In the genomic region with DNA sequence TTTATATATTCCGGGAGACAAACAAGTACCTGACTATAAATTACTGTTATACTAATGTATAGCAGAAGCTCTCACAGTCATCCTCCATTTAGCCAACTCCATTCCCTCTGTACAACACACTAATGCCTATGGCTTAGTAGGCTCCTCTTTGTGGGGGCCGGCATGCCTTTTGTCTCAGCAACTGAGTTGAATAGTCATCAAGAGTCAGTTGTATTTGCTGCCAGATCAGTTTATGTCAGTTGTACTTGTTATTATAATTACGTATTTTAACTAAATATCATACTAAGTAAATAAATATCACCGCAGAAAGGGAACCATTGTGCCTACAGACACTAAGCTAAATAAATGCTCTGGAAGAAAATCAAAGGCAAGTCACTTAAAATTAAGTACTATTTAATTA, we compare ENCODE assay signal across 27 cellular contexts.
"Had no signal": no experiment of that assay in that cellular context is flagged by ENCODE, and none has a peak within 500 bp of the region (broad histone marks: within the 10 kb centered on the region; RNA-seq: fewer than 3 reads in every experiment).

No MANE protein-coding gene starts in this region.

- H3K27me3 Mint-ChIP-seq: activated CD4-positive, alpha-beta T cell treated with anti-CD3 and anti-CD28 coated beads, Interleukin-2, amount 10 ng/mL, durations not matched to agents 24 days and 14 days; activated CD8-positive, alpha-beta T cell treated with anti-CD3 and anti-CD28 coated beads for 36 hours; activated naive CD8-positive, alpha-beta T cell treated with anti-CD3 and anti-CD28 coated beads for 36 hours; activated T-helper 17 cell treated with anti-CD3 and anti-CD28 coated beads, Interleukin-2, amount 50 U/mL, for 72 hours; central memory CD8-positive, alpha-beta T cell had no signal

- H3K4me1 Mint-ChIP-seq: activated CD4-positive, alpha-beta T cell treated with anti-CD3 and anti-CD28 coated beads, Interleukin-2, amount 10 ng/mL, durations not matched to agents 24 days and 14 days; activated T-helper 17 cell treated with anti-CD3 and anti-CD28 coated beads, Interleukin-2, amount 50 U/mL, for 72 hours; central memory CD8-positive, alpha-beta T cell had no signal

- H3K9me3 Mint-ChIP-seq: activated CD4-positive, alpha-beta T cell treated with anti-CD3 and anti-CD28 coated beads, Interleukin-2, amount 10 ng/mL, durations not matched to agents 24 days and 14 days; activated CD8-positive, alpha-beta T cell treated with anti-CD3 and anti-CD28 coated beads for 36 hours; activated naive CD8-positive, alpha-beta T cell treated with anti-CD3 and anti-CD28 coated beads for 36 hours; activated T-cell treated with anti-CD3 and anti-CD28 coated beads, Interleukin-2, amount 50 U/mL, for 72 hours; activated T-helper 17 cell treated with anti-CD3 and anti-CD28 coated beads, Interleukin-2, amount 50 U/mL, for 72 hours; central memory CD8-positive, alpha-beta T cell had no signal

- ATAC-seq: activated CD8-positive, alpha-beta T cell treated with anti-CD3 and anti-CD28 coated beads for 36 hours; activated T-cell treated with anti-CD3 and anti-CD28 coated beads, Interleukin-2, amount 50 U/mL, for 72 hours; activated T-helper 17 cell treated with anti-CD3 and anti-CD28 coated beads, Interleukin-2, amount 50 U/mL, for 72 hours; K562; Panc1 had no signal

- DNase-seq: activated CD4-positive, alpha-beta T cell treated with anti-CD3 and anti-CD28 coated beads for 1 hour; activated CD4-positive, alpha-beta T cell treated with anti-CD3 and anti-CD28 coated beads, Interleukin-2, amount 10 ng/mL, durations not matched to agents 24 days and 14 days; activated CD4-positive, alpha-beta T cell treated with anti-CD3 and anti-CD28 coated beads, Interleukin-2, amount 50 U/mL, for 4 hours; activated CD4-positive, CD25-positive, alpha-beta regulatory T cell; activated CD8-positive, alpha-beta T cell treated with anti-CD3 and anti-CD28 coated beads for 36 hours; activated effector memory CD4-positive, alpha-beta T cell treated with anti-CD3 and anti-CD28 coated beads, Interleukin-2, amount 50 U/mL, for 16 hours; activated naive CD4-positive, alpha-beta T cell; activated naive CD4-positive, alpha-beta T cell treated with anti-CD3 and anti-CD28 coated beads, Interleukin-2, amount 50 U/mL, for 16 hours; activated naive CD8-positive, alpha-beta T cell treated with anti-CD3 and anti-CD28 coated beads for 36 hours; activated T-cell treated with anti-CD3 and anti-CD28 coated beads, Interleukin-2, amount 50 U/mL, for 1 hour; activated T-cell treated with anti-CD3 and anti-CD28 coated beads, Interleukin-2, amount 50 U/mL, for 72 hours; amygdala; NCI-H1694; NCI-H1930; NCI-H2081 treated with DMSO at 0.1 percent for 48 hours; NCI-H2171; NCI-H510A; NCI-H526; NCI-H774; SHP77; SJCRH30; T1000; WERI-Rb-1 had no signal

- H3K4me3 Mint-ChIP-seq: activated CD4-positive, alpha-beta T cell treated with anti-CD3 and anti-CD28 coated beads, Interleukin-2, amount 10 ng/mL, durations not matched to agents 24 days and 14 days; activated CD8-positive, alpha-beta T cell treated with anti-CD3 and anti-CD28 coated beads for 36 hours; activated naive CD8-positive, alpha-beta T cell treated with anti-CD3 and anti-CD28 coated beads for 36 hours; activated T-cell treated with anti-CD3 and anti-CD28 coated beads, Interleukin-2, amount 50 U/mL, for 72 hours; activated T-helper 17 cell treated with anti-CD3 and anti-CD28 coated beads, Interleukin-2, amount 50 U/mL, for 72 hours; central memory CD8-positive, alpha-beta T cell had no signal

- H3K27ac Mint-ChIP-seq: activated CD4-positive, alpha-beta T cell treated with anti-CD3 and anti-CD28 coated beads, Interleukin-2, amount 10 ng/mL, durations not matched to agents 24 days and 14 days; activated CD8-positive, alpha-beta T cell treated with anti-CD3 and anti-CD28 coated beads for 36 hours; activated naive CD8-positive, alpha-beta T cell treated with anti-CD3 and anti-CD28 coated beads for 36 hours; activated T-cell treated with anti-CD3 and anti-CD28 coated beads, Interleukin-2, amount 50 U/mL, for 72 hours; activated T-helper 17 cell treated with anti-CD3 and anti-CD28 coated beads, Interleukin-2, amount 50 U/mL, for 72 hours had no signal
